Comparison of ENCODE assay signal across 1 cellular context in genomic region chr4:1398686-1399507, GRCh38.
TF ChIP-seq lines count a peak whose summit lies in the region.

No MANE protein-coding gene starts in this region.

TF ChIP-seq in SK-N-SH, 30 proteins besides CTCF, POLR2A, EP300 and RAD21 (continued from another document):
- TF ChIP-seq IRF3 (IDR thresholded peaks at IDR 0.05; ENCODE audit: low read depth, low read length) (no peak), GABPA (IDR thresholded peaks at IDR 0.05; ENCODE audit: low read depth) (no peak), USF1 (IDR thresholded peaks at IDR 0.05; ENCODE audit: borderline replicate concordance, low read depth) (no peak), REST (IDR thresholded peaks at IDR 0.05; ENCODE audit: low read depth, low read length) (no peak)
